8 cellular contexts compared by ENCODE assay signal in genomic region chr6:122400467-122401089, GRCh38. TPM values are rescaled to one million over a fixed set of nuclear protein-coding genes. Genes with fewer than 3 reads are reported as not detected.
DNase-seq lines count a peak whose midpoint lies in the region; ATAC-seq and TF ChIP-seq lines count a peak whose summit lies in the region.

No MANE protein-coding gene starts in this region.

- H3K27me3 Mint-ChIP-seq in effector memory CD8-positive, alpha-beta T cell, result no peaks in the 10 kb centered on the region
- H3K27me3 Mint-ChIP-seq in osteocyte (ENCODE audit: unreplicated experiment), result no peaks in the 10 kb centered on the region

- CTCF ChIA-PET in HEK293T (lab: Yijun Ruan, JAX), result no interaction called here

- ATAC-seq in effector memory CD8-positive, alpha-beta T cell (replicated peaks), result no peak
- no peak for ATAC-seq in HG02938 (IDR thresholded peaks at IDR 0.05; ENCODE audit: unreplicated experiment)
- ATAC-seq in HG03045 (IDR thresholded peaks at IDR 0.05; ENCODE audit: unreplicated experiment), result no peak

- H3K4me1 Mint-ChIP-seq in effector memory CD8-positive, alpha-beta T cell (ENCODE audit: low read depth in 2 of 2), result peaks cover 17 to 23% of the 10 kb centered on the region in 2 donors
- peaks cover 32% of the 10 kb centered on the region for H3K4me1 Mint-ChIP-seq in osteocyte (ENCODE audit: unreplicated experiment)

- TF ChIP-seq CTCF in NB4 (IDR thresholded peaks at IDR 0.05; ENCODE audit: low read depth, low read length), result no peak
- no peak for TF ChIP-seq CTCF in osteocyte (IDR thresholded peaks at IDR 0.05)

- peak overlapping the region; percentile 91 for H3K4me3 ChIP-seq in NB4 (ENCODE audit: low read depth, low read length)

- H3K9me3 Mint-ChIP-seq in effector memory CD8-positive, alpha-beta T cell, result no peaks in the 10 kb centered on the region
- no peaks in the 10 kb centered on the region for H3K9me3 Mint-ChIP-seq in osteocyte (ENCODE audit: unreplicated experiment)

- DNase-seq in EH (ENCODE audit: low read depth), result peak; percentile 6
- peak; percentile 18 for DNase-seq in NB4 (ENCODE audit: low read depth)
- DNase-seq in effector memory CD8-positive, alpha-beta T cell, result no peak
- no peak for DNase-seq in osteocyte (ENCODE audit: extremely low spot score, unreplicated experiment)
- DNase-seq in HEK293T (ENCODE audit: extremely low spot score), result no peak
- DNase-seq in NCI-H510A (lab: John Stamatoyannopoulos, UW), result no peak

- peak overlapping the region; percentile 95 to 97 for H3K27ac Mint-ChIP-seq in effector memory CD8-positive, alpha-beta T cell
- H3K27ac Mint-ChIP-seq in osteocyte (ENCODE audit: unreplicated experiment), result peak overlapping the region; percentile 91

- POLR2A ChIA-PET in HEK293T (lab: Yijun Ruan, JAX), result no interaction called here

- TF ChIP-seq POLR2A in NB4 (IDR thresholded peaks at IDR 0.05; ENCODE audit: extremely low read depth, insufficient read length), result no peak

- H3K4me3 Mint-ChIP-seq in effector memory CD8-positive, alpha-beta T cell, result peak overlapping the region; percentile 98 to 99
- peak overlapping the region; percentile 93 for H3K4me3 Mint-ChIP-seq in osteocyte (ENCODE audit: unreplicated experiment)

- peaks cover 4% of the 10 kb centered on the region for H3K36me3 Mint-ChIP-seq in effector memory CD8-positive, alpha-beta T cell (ENCODE audit: insufficient read depth)
- no peaks in the 10 kb centered on the region for H3K36me3 Mint-ChIP-seq in osteocyte (ENCODE audit: unreplicated experiment)

TF ChIP-seq in HEK293T, 16 proteins besides CTCF, POLR2A, EP300 and RAD21:
- no peak for TF ChIP-seq SP1 (IDR thresholded peaks at IDR 0.05)
- TF ChIP-seq FOXK2 (IDR thresholded peaks at IDR 0.05), result no peak
- TF ChIP-seq FOXA1 (IDR thresholded peaks at IDR 0.05), result no peak
- no peak for TF ChIP-seq PKNOX1 (IDR thresholded peaks at IDR 0.05)
- TF ChIP-seq BHLHE40 (IDR thresholded peaks at IDR 0.05; ENCODE audit: borderline replicate concordance), result no peak
- TF ChIP-seq ELF4 (IDR thresholded peaks at IDR 0.05), result no peak
- TF ChIP-seq HDGF (IDR thresholded peaks at IDR 0.05; ENCODE audit: borderline replicate concordance), result no peak
- TF ChIP-seq ZNF384 (IDR thresholded peaks at IDR 0.05), result no peak

RNA-seq across cellular contexts. Expression of gene HSF2, which starts 1.1 kb away (rescaled TPM):
- total RNA-seq in osteocyte, result 15.5 and 15.8 TPM in 2 replicates

Comparison
In these comparisons a context has a peak if more than half of its experiments do, and no peak if none do; other contexts are left out.
1. DNase-seq: peak in EH (single experiment) and NB4 (single experiment); none in effector memory CD8-positive, alpha-beta T cell (0 of 3), osteocyte (single experiment), HEK293T (single experiment) and NCI-H510A (single experiment).